Comparison of ENCODE assay signal across 8 cellular contexts in the genomic region with DNA sequence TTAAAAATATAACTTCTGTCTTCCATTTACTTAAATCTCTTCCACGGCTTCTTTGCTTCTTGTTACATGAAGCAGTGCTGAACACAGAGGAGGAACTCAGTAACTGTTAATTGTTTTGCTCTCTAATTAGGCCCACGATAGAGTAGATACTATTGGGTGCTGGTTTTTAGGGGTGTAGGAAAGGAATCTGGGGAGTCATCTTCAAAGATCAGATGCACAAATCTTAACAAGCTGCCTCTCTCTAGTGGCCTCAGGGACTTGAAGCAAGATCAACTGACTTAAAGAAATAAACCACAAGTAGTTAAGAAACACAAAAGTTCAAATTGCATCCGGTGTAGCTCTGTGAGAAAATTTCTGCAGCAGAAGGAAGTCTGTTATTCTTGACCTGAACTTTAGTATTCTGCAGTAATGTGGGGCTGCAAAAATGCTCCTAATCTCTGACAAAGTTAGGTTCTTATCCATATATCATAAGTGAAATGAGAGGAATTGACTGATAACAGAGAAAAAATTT. TPM values are rescaled to one million over a fixed set of nuclear protein-coding genes. Genes with fewer than 3 reads are reported as not detected.
DNase-seq lines count a peak whose midpoint lies in the region; ATAC-seq and TF ChIP-seq lines count a peak whose summit lies in the region.

No MANE protein-coding gene starts in this region.

- CTCF ChIA-PET in activated naive CD4-positive, alpha-beta T cell treated with anti-CD3 and anti-CD28 coated beads for 36 hours (lab: Charles Lee) = interaction anchor here (0.9 to 1.4 kb wide), 2 partner anchors 47 to 503 kb away, joined by 3 read pairs; no protein-coding TSS in a partner anchor
- CTCF ChIA-PET in activated CD4-positive, alpha-beta memory T cell treated with anti-CD3 and anti-CD28 coated beads, Interleukin-2, amount 10 ng/mL, durations not matched to agents 7 days and 5 days (lab: Charles Lee) = interaction anchor here (1.1 kb wide), 1 partner anchor 51 kb away, joined by 4 read pairs; no protein-coding TSS in a partner anchor

- H3K27ac Mint-ChIP-seq in activated naive CD4-positive, alpha-beta T cell treated with anti-CD3 and anti-CD28 coated beads for 36 hours = peak overlapping the region; percentile 82
- peak overlapping the region; percentile 78 for H3K27ac Mint-ChIP-seq in activated CD4-positive, alpha-beta memory T cell treated with anti-CD3 and anti-CD28 coated beads, Interleukin-2, amount 10 ng/mL, durations not matched to agents 7 days and 5 days
- H3K27ac Mint-ChIP-seq in nephron = peak overlapping the region; percentile 98 to 99 (median 98)

- intact Hi-C loops in activated naive CD4-positive, alpha-beta T cell treated with anti-CD3 and anti-CD28 coated beads for 36 hours (cut with micrococcal nuclease) = loop anchor here (1.0 kb wide), 3 partner anchors 8 to 800 kb away; a partner anchor contains a TSS

- H3K4me1 Mint-ChIP-seq in activated naive CD4-positive, alpha-beta T cell treated with anti-CD3 and anti-CD28 coated beads for 36 hours (ENCODE audit: low read depth) = peaks cover 69% of the 10 kb centered on the region
- H3K4me1 Mint-ChIP-seq in activated CD4-positive, alpha-beta memory T cell treated with anti-CD3 and anti-CD28 coated beads, Interleukin-2, amount 10 ng/mL, durations not matched to agents 7 days and 5 days = peaks cover 46% of the 10 kb centered on the region
- H3K4me1 Mint-ChIP-seq in nephron = peaks cover 44% of the 10 kb centered on the region

- peak overlapping the region; percentile 7 for H3K4me3 Mint-ChIP-seq in activated naive CD4-positive, alpha-beta T cell treated with anti-CD3 and anti-CD28 coated beads for 36 hours
- H3K4me3 Mint-ChIP-seq in activated CD4-positive, alpha-beta memory T cell treated with anti-CD3 and anti-CD28 coated beads, Interleukin-2, amount 10 ng/mL, durations not matched to agents 7 days and 5 days = peak overlapping the region; percentile 21
- peak overlapping the region; percentile 5 to 32 (median 11) for H3K4me3 Mint-ChIP-seq in nephron

- peak; percentile 26 for DNase-seq in activated naive CD4-positive, alpha-beta T cell treated with anti-CD3 and anti-CD28 coated beads for 36 hours
- DNase-seq in activated naive CD4-positive, alpha-beta T cell (lab: John Stamatoyannopoulos, UW) = no peak
- no peak for DNase-seq in activated CD4-positive, alpha-beta memory T cell treated with anti-CD3 and anti-CD28 coated beads, Interleukin-2, amount 10 ng/mL, durations not matched to agents 7 days and 5 days
- no peak for DNase-seq in NCI-H128 (lab: John Stamatoyannopoulos, UW; ENCODE audit: unreplicated experiment)
- DNase-seq in iPS-NIHi11 (ENCODE audit: low spot score) = no peak
- no peak for DNase-seq in T-helper 9 cell

- H3K27me3 Mint-ChIP-seq in activated naive CD4-positive, alpha-beta T cell treated with anti-CD3 and anti-CD28 coated beads for 36 hours (ENCODE audit: low read depth) = no peaks in the 10 kb centered on the region
- H3K27me3 Mint-ChIP-seq in activated CD4-positive, alpha-beta memory T cell treated with anti-CD3 and anti-CD28 coated beads, Interleukin-2, amount 10 ng/mL, durations not matched to agents 7 days and 5 days = no peaks in the 10 kb centered on the region
- H3K27me3 Mint-ChIP-seq in nephron (ENCODE audit: low read depth) = no peaks in the 10 kb centered on the region

- peaks cover 3% of the 10 kb centered on the region for H3K36me3 Mint-ChIP-seq in activated naive CD4-positive, alpha-beta T cell treated with anti-CD3 and anti-CD28 coated beads for 36 hours (ENCODE audit: low read depth)
- H3K36me3 Mint-ChIP-seq in activated CD4-positive, alpha-beta memory T cell treated with anti-CD3 and anti-CD28 coated beads, Interleukin-2, amount 10 ng/mL, durations not matched to agents 7 days and 5 days (ENCODE audit: low read depth) = peaks cover 8% of the 10 kb centered on the region
- peaks cover 13% of the 10 kb centered on the region for H3K36me3 Mint-ChIP-seq in nephron (ENCODE audit: low read depth)

- peaks cover 13% of the 10 kb centered on the region for H3K9me3 Mint-ChIP-seq in activated naive CD4-positive, alpha-beta T cell treated with anti-CD3 and anti-CD28 coated beads for 36 hours
- peaks cover 15% of the 10 kb centered on the region for H3K9me3 Mint-ChIP-seq in activated CD4-positive, alpha-beta memory T cell treated with anti-CD3 and anti-CD28 coated beads, Interleukin-2, amount 10 ng/mL, durations not matched to agents 7 days and 5 days
- H3K9me3 Mint-ChIP-seq in nephron = peaks cover 21% of the 10 kb centered on the region

- peak; percentile 90 for ATAC-seq in HG03196 (IDR thresholded peaks at IDR 0.05; ENCODE audit: unreplicated experiment)

- POLR2A ChIA-PET in activated CD4-positive, alpha-beta memory T cell treated with anti-CD3 and anti-CD28 coated beads, Interleukin-2, amount 10 ng/mL, durations not matched to agents 7 days and 5 days (lab: Charles Lee) = no interaction called here

- TF ChIP-seq CTCF in nephron (IDR thresholded peaks at IDR 0.05; ENCODE audit: unreplicated experiment in 3 of 3) = no peak

RNA-seq across cellular contexts. Expression of a gene that starts 51.6 kb away (rescaled TPM):
- 1 to 10 TPM; 4.2 to 4.4 TPM for total RNA-seq in activated naive CD4-positive, alpha-beta T cell treated with anti-CD3 and anti-CD28 coated beads for 36 hours
- 1 to 10 TPM; 1.4 to 1.7 TPM for total RNA-seq in activated CD4-positive, alpha-beta memory T cell treated with anti-CD3 and anti-CD28 coated beads, Interleukin-2, amount 10 ng/mL, durations not matched to agents 7 days and 5 days
